In the genomic region with DNA sequence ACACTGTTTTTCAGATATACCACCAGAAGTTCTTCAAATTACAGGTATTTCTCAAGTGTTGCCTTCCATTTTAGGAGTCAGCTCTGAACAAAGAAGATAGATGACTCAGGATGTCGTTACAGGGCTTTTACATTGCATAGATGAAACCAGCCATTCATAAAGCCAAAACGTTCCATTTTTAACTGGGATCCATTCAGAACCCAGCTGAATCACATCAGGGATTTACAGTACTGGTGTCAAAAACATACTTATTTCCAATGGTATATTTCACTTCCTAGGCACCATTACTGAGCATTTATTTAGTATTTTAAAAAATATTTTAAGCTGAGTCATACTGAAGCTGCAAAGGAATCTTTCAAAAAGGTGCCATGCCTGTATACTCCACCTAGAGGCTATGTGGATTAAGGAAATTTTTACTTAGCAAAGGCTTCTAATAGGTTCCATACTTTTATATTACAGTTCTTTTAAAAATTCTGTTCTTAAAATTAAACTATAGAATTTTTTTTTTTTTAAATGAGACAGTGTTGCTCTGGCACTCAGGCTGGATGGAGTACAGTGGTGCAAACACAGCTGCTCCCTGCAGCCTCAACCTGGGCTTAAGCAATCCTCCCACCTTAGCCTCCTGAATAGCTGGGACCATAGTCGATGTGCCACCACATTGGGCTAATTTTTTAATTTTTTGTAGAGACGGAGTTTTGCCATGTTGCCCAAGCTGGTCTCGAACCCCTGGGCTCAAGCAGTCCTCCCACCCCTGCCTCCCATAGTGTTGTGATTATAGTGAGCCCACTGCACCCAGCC, we compare ENCODE assay signal across 8 cellular contexts. TPM values are rescaled to one million over a fixed set of nuclear protein-coding genes. Genes with fewer than 3 reads are reported as not detected.
A peak's percentile ranks its signal among the peaks of the same experiment; 100 is the strongest.
DNase-seq lines count a peak whose midpoint lies in the region; ATAC-seq and TF ChIP-seq lines count a peak whose summit lies in the region.

No MANE protein-coding gene starts in this region.

- H3K4me3 ChIP-seq in osteoblast (ENCODE audit: insufficient read depth, low read length) = peak overlapping the region; percentile 20

- H3K79me2 ChIP-seq in osteoblast (ENCODE audit: insufficient read depth, low read length) = peaks cover 77% of the 10 kb centered on the region

- peak overlapping the region; percentile 51 for H2AFZ ChIP-seq in osteoblast (ENCODE audit: low read length)

- peaks cover 4% of the 10 kb centered on the region for H3K36me3 ChIP-seq in osteoblast (ENCODE audit: insufficient read depth, low read length)

- H3K9me3 ChIP-seq in osteoblast (ENCODE audit: low read depth, low read length) = no peaks in the 10 kb centered on the region

- peak; percentile 20 for ATAC-seq in GM18907 (IDR thresholded peaks at IDR 0.05; ENCODE audit: unreplicated experiment)

- H3K4me1 ChIP-seq in osteoblast (ENCODE audit: insufficient read depth, low read length) = peaks cover 24% of the 10 kb centered on the region

- TF ChIP-seq CTCF in osteoblast (IDR thresholded peaks at IDR 0.05; ENCODE audit: extremely low read depth, low read depth, low read length) = peak; percentile 51

- H3K4me2 ChIP-seq in osteoblast (ENCODE audit: insufficient read depth, low read length) = peak overlapping the region; percentile 92

- H3K27ac ChIP-seq in osteoblast (ENCODE audit: low read depth, low read length) = peak overlapping the region; percentile 81

- DNase-seq in DMS114 treated with DMSO at 0.1 percent for 48 hours (lab: John Stamatoyannopoulos, UW; ENCODE audit: unreplicated experiment) (peak; percentile 17), HT1080 (ENCODE audit: low read depth) (peak; percentile 81), RPMI7951 (ENCODE audit: low read depth) (peak; percentile 64), dermis microvascular lymphatic vessel endothelial cell (ENCODE audit: low read depth in 2 of 2) (peak; percentile 41 to 66), osteoblast (ENCODE audit: insufficient read length, low spot score, missing footprints) (no peak), amygdala (lab: John Stamatoyannopoulos, UW) (no peak), globus pallidus (ENCODE audit: low spot score) (no peak)

- no peaks in the 10 kb centered on the region for H4K20me1 ChIP-seq in osteoblast (ENCODE audit: insufficient read depth, low read length)

- H3K27me3 ChIP-seq in osteoblast (ENCODE audit: insufficient read depth, low read length) = no peaks in the 10 kb centered on the region

RNA-seq across cellular contexts. Expression of gene ASF1A, which starts 2.6 kb away (rescaled TPM):
- 29.3 and 37.5 TPM in 2 replicates for total RNA-seq in HT1080 (2014; rRNA removed; shearing (Covaris generic))
- polyA plus RNA-seq in HT1080 (2015; cell fraction: cytosol; rRNA removed) = 24.4 and 27.1 TPM in 2 replicates
- polyA plus RNA-seq in HT1080 (2015; cell fraction: nucleus; rRNA removed) = 15.0 and 22.9 TPM in 2 replicates
- 51.6 and 57.2 TPM in 2 replicates for total RNA-seq in RPMI7951 (2014; rRNA removed; shearing (Covaris generic))
- total RNA-seq in dermis microvascular lymphatic vessel endothelial cell (15.8 and 16.7 TPM in 2 replicates), osteoblast (15.2 and 16.2 TPM in 2 replicates)

RNA-seq across cellular contexts. Expression of gene MCM9, which starts 38.4 kb away (rescaled TPM):
- 3.2 and 5.3 TPM in 2 replicates for total RNA-seq in HT1080 (2014; rRNA removed; shearing (Covaris generic))
- 2.6 and 2.7 TPM in 2 replicates for polyA plus RNA-seq in HT1080 (2015; cell fraction: cytosol; rRNA removed)
- 10.1 and 10.2 TPM in 2 replicates for polyA plus RNA-seq in HT1080 (2015; cell fraction: nucleus; rRNA removed)
- total RNA-seq in RPMI7951 (2014; rRNA removed; shearing (Covaris generic)) = 7.0 and 8.7 TPM in 2 replicates
- 8.6 and 11.8 TPM in 2 replicates for total RNA-seq in dermis microvascular lymphatic vessel endothelial cell
- 15.2 and 17.1 TPM in 2 replicates for total RNA-seq in osteoblast

Comparison
In these comparisons a context has a peak if more than half of its experiments do, and no peak if none do; other contexts are left out.
1. DNase-seq: peak in DMS114 treated with DMSO at 0.1 percent for 48 hours (single experiment), HT1080 (single experiment), RPMI7951 (single experiment) and dermis microvascular lymphatic vessel endothelial cell (2 of 2); none in osteoblast (single experiment), amygdala (0 of 56) and globus pallidus (single experiment).